In genomic region chr9:120480707-120481106, GRCh38 we compare ENCODE assay signal across 11 cellular contexts.
DNase-seq lines count a peak whose midpoint lies in the region; TF ChIP-seq lines count a peak whose summit lies in the region.
"Had no signal": no experiment of that assay in that cellular context is flagged by ENCODE, and none has a peak within 500 bp of the region (broad histone marks: within the 10 kb centered on the region; RNA-seq: fewer than 3 reads in every experiment).

No MANE protein-coding gene starts in this region.

- no peak for TF ChIP-seq POLR2A in erythroblast (IDR thresholded peaks at IDR 0.05; ENCODE audit: low read length)

- DNase-seq in GM04504 (ENCODE audit: low read depth): peak; percentile 13
- peak; percentile 70 for DNase-seq in NCI-H2029 (lab: John Stamatoyannopoulos, UW)
- DNase-seq in cerebellum (ENCODE audit: low spot score): peak; percentile 16
- DNase-seq in left kidney (ENCODE audit: low read depth, low spot score): peak; percentile 1
- DNase-seq in pons (ENCODE audit: low spot score): no peak
- no peak for DNase-seq in iPS-NIHi7 (ENCODE audit: extremely low spot score)
- DNase-seq in erythroblast (lab: John Stamatoyannopoulos, UW): no peak
- DNase-seq: DMS79, Karpas-422, left cardiac atrium, T-helper 2 cell had no signal

Comparison
In these comparisons a context has a peak if more than half of its experiments do, and no peak if none do; other contexts are left out.
1. DNase-seq: peak in GM04504 (single experiment), NCI-H2029 (single experiment), cerebellum (single experiment) and left kidney (single experiment); none in pons (single experiment), iPS-NIHi7 (single experiment) and erythroblast (0 of 2).